Comparison of ENCODE assay signal across 8 cellular contexts in genomic region chr10:7787857-7788639, GRCh38. TPM values are rescaled to one million over a fixed set of nuclear protein-coding genes. Genes with fewer than 3 reads are reported as not detected.
A peak's percentile ranks its signal among the peaks of the same experiment; 100 is the strongest.
DNase-seq lines count a peak whose midpoint lies in the region; ATAC-seq and TF ChIP-seq lines count a peak whose summit lies in the region.

Gene ATP5F1C (plus strand): TSS chr10:7788177. CDS start chr10:7788208, 31 bp downstream.
A gene with protein sequence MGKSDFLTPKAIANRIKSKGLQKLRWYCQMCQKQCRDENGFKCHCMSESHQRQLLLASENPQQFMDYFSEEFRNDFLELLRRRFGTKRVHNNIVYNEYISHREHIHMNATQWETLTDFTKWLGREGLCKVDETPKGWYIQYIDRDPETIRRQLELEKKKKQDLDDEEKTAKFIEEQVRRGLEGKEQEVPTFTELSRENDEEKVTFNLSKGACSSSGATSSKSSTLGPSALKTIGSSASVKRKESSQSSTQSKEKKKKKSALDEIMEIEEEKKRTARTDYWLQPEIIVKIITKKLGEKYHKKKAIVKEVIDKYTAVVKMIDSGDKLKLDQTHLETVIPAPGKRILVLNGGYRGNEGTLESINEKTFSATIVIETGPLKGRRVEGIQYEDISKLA (minus strand): TSS chr10:7787993. CDS start chr10:7787933, 60 bp downstream.

- ATAC-seq in GM21737 (IDR thresholded peaks at IDR 0.05; ENCODE audit: unreplicated experiment) (peak; percentile 95), Panc1 (peak; percentile 97), naive B cell (ENCODE audit: low read depth in 2 of 2) (peak; percentile 92 to 94)
- peak; percentile 98 for ATAC-seq in stimulated activated memory B cell treated with anti-CD40 and anti-IgM and Interleukin-4, amounts not matched to agents 10 μg/mL and 1 μg/mL and 100 μg/mL, for 72 hours

- peaks cover 39% of the 10 kb centered on the region for H4K20me1 ChIP-seq in KMS-11 (ENCODE audit: insufficient read depth)

- intact Hi-C loops in Panc1 (cut with micrococcal nuclease; ENCODE audit: unreplicated experiment) = no loop called here

- no peaks in the 10 kb centered on the region for H3K9me3 ChIP-seq in Panc1 (ENCODE audit: control insufficient read depth, insufficient read depth, low read depth, low read length)

- H3K27me3 Mint-ChIP-seq in naive B cell = no peaks in the 10 kb centered on the region
- H3K27me3 Mint-ChIP-seq in stimulated activated memory B cell treated with anti-CD40 and anti-IgM and Interleukin-4, amounts not matched to agents 10 μg/mL and 1 μg/mL and 100 μg/mL, for 72 hours = no peaks in the 10 kb centered on the region

- peak within 1 kb of the TSS; percentile 80 for H3K9ac ChIP-seq in KMS-11

- H3K4me1 Mint-ChIP-seq in naive B cell = peaks cover 27 to 69% (median 41%) of the 10 kb centered on the region in 3 donors
- peaks cover 73% of the 10 kb centered on the region for H3K4me1 Mint-ChIP-seq in stimulated activated memory B cell treated with anti-CD40 and anti-IgM and Interleukin-4, amounts not matched to agents 10 μg/mL and 1 μg/mL and 100 μg/mL, for 72 hours

- H3K36me3 ChIP-seq in KMS-11 (ENCODE audit: insufficient read depth) = no peaks in the 10 kb centered on the region
- peaks cover 11% of the 10 kb centered on the region for H3K36me3 ChIP-seq in Panc1 (ENCODE audit: control insufficient read depth, insufficient read depth, low read length)

- H3K4me3 ChIP-seq in KMS-11 (IDR thresholded peaks at IDR 0.05; ENCODE audit: insufficient read depth, low read depth, low read length) (peak within 1 kb of the TSS; percentile 25), Panc1 (ENCODE audit: low read depth in 2 of 2, low read length in 2 of 2) (peak within 1 kb of the TSS; percentile 90 to 94)

- TF ChIP-seq CTCF in KMS-11 (conservative IDR thresholded peaks at IDR 0.05; ENCODE audit: low read depth, low read length) = no peak
- no peak for TF ChIP-seq CTCF in Panc1 (IDR thresholded peaks at IDR 0.05)

- DNase-seq in DMS79 treated with DMSO at 0.1 percent for 48 hours (lab: John Stamatoyannopoulos, UW) (peak; percentile 75), Panc1 (ENCODE audit: low read depth, low spot score) (peak; percentile 76), fibroblast of gingiva (ENCODE audit: low read depth) (peak; percentile 95), naive B cell (peak; percentile 97)
- DNase-seq in activated T-cell treated with anti-CD3 and anti-CD28 coated beads, Interleukin-2, amount 50 U/mL, for 48 hours = peak; percentile 98 to 99

- in situ Hi-C loops in Panc1 (cut with HindIII; ENCODE audit: low pct_unique_long_range_greater_than_20kb, low sequenced_read_pairs) = no loop called here

- H3K9me3 Mint-ChIP-seq in naive B cell = no peaks in the 10 kb centered on the region
- no peaks in the 10 kb centered on the region for H3K9me3 Mint-ChIP-seq in stimulated activated memory B cell treated with anti-CD40 and anti-IgM and Interleukin-4, amounts not matched to agents 10 μg/mL and 1 μg/mL and 100 μg/mL, for 72 hours

- peak within 1 kb of the TSS; percentile 86 for H3K4me2 ChIP-seq in KMS-11

- peaks cover 98% of the 10 kb centered on the region for H3K79me2 ChIP-seq in KMS-11 (ENCODE audit: insufficient read depth, low read depth)

- H3K27me3 ChIP-seq in KMS-11 (ENCODE audit: insufficient read depth, low read depth) = no peaks in the 10 kb centered on the region
- H3K27me3 ChIP-seq in Panc1 (ENCODE audit: control insufficient read depth, insufficient read depth, low read length) = no peaks in the 10 kb centered on the region

- H2AFZ ChIP-seq in KMS-11 (ENCODE audit: low read depth) = peak within 1 kb of the TSS; percentile 74

- no peak within 1 kb of the TSS for H3K4me3 Mint-ChIP-seq in naive B cell
- H3K4me3 Mint-ChIP-seq in stimulated activated memory B cell treated with anti-CD40 and anti-IgM and Interleukin-4, amounts not matched to agents 10 μg/mL and 1 μg/mL and 100 μg/mL, for 72 hours = no peak within 1 kb of the TSS

- H3K27ac ChIP-seq in KMS-11 (peak within 1 kb of the TSS; percentile 46), Panc1 (ENCODE audit: low read length) (peak within 1 kb of the TSS; percentile 87)

- peaks cover 56% of the 10 kb centered on the region for H3K4me1 ChIP-seq in KMS-11 (ENCODE audit: low read depth, poor library complexity, severe bottlenecking)
- peaks cover 9% of the 10 kb centered on the region for H3K4me1 ChIP-seq in Panc1 (ENCODE audit: control insufficient read depth, insufficient read depth, low read length)

- POLR2A ChIA-PET in Panc1 (lab: Charles Lee) = interaction anchor here (0.6 to 0.7 kb wide), 2 partner anchors 24 to 860 kb away, joined by 3 to 7 read pairs; no protein-coding TSS in a partner anchor

- H3K36me3 Mint-ChIP-seq in naive B cell = peaks cover 0 to 4% of the 10 kb centered on the region in 2 donors
- peaks cover 28% of the 10 kb centered on the region for H3K36me3 Mint-ChIP-seq in stimulated activated memory B cell treated with anti-CD40 and anti-IgM and Interleukin-4, amounts not matched to agents 10 μg/mL and 1 μg/mL and 100 μg/mL, for 72 hours

- CTCF ChIA-PET in Panc1 (lab: Charles Lee) = no interaction called here

- no TSS peak for BruUV-seq in Panc1 (replicated peaks; lab: Mats Ljungman, UMichigan)

- H3K27ac Mint-ChIP-seq in naive B cell = peak within 1 kb of the TSS in 2 of 6 donors; percentile 87 to 88
- no peak within 1 kb of the TSS for H3K27ac Mint-ChIP-seq in stimulated activated memory B cell treated with anti-CD40 and anti-IgM and Interleukin-4, amounts not matched to agents 10 μg/mL and 1 μg/mL and 100 μg/mL, for 72 hours

RNA-seq across cellular contexts. Expression of gene ATP5F1C, which starts in this region (rescaled TPM):
- 189 TPM for total RNA-seq in Panc1 (2021; ENCODE audit: unreplicated experiment)
- polyA plus RNA-seq in Panc1 (2012; ENCODE audit: insufficient read length) = 154 TPM
- polyA plus RNA-seq in naive B cell (ENCODE audit: low read depth in 6 of 6) = 100 to 1,000 TPM; 322 to 428 (median 383) TPM

RNA-seq across cellular contexts. Expression of the second gene that starts in this region (rescaled TPM):
- 8.4 TPM for total RNA-seq in Panc1 (2021; ENCODE audit: unreplicated experiment)
- polyA plus RNA-seq in Panc1 (2012; ENCODE audit: insufficient read length) = 2.8 TPM
- polyA plus RNA-seq in naive B cell (ENCODE audit: low read depth in 6 of 6) = 10 to 100 TPM in 1 of 6 donors, 1 to 10 TPM in 5; 5.3 to 17.9 (median 6.0) TPM

Comparison
In these comparisons a context has a peak if more than half of its experiments do, and no peak if none do; other contexts are left out.
1. Peak in every context shown above with its lines: DNase-seq, ATAC-seq, H3K4me3 ChIP-seq and H3K27ac ChIP-seq.